11 cellular contexts compared by ENCODE assay signal in genomic region chr6:113457156-113457555, GRCh38.
A peak's percentile ranks its signal among the peaks of the same experiment; 100 is the strongest.
DNase-seq lines count a peak whose midpoint lies in the region; ATAC-seq lines count a peak whose summit lies in the region.
"Had no signal": no experiment of that assay in that cellular context is flagged by ENCODE, and none has a peak within 500 bp of the region (broad histone marks: within the 10 kb centered on the region; RNA-seq: fewer than 3 reads in every experiment).

No MANE protein-coding gene starts in this region.

- DNase-seq in Daoy (ENCODE audit: low read depth) (peak; percentile 45), T1000 (lab: John Stamatoyannopoulos, UW) (peak; percentile 18), foreskin melanocyte (peak; percentile 78), renal cortical epithelial cell (ENCODE audit: low read depth) (peak; percentile 72), HPDE6-E6E7 (ENCODE audit: extremely low spot score) (no peak)
- DNase-seq in stimulated activated CD4-positive, alpha-beta T cell treated with anti-CD3 and anti-CD28 coated beads, Interleukin-1b, Interleukin-23, amount 100 ng/mL, for 48 hours, result no peak
- DNase-seq: CD8-positive, alpha-beta T cell; esophagus squamous epithelium; upper lobe of right lung had no signal

- ATAC-seq in HG02973 (IDR thresholded peaks at IDR 0.05; ENCODE audit: unreplicated experiment) (no peak), HG02798 (IDR thresholded peaks at IDR 0.05; ENCODE audit: poor library complexity, unreplicated experiment) (no peak)
- ATAC-seq: CD8-positive, alpha-beta T cell; upper lobe of right lung had no signal

Comparison
In these comparisons a context has a peak if more than half of its experiments do, and no peak if none do; other contexts are left out.
1. DNase-seq: peak in Daoy (single experiment), T1000 (single experiment), foreskin melanocyte (single experiment) and renal cortical epithelial cell (single experiment); none in stimulated activated CD4-positive, alpha-beta T cell treated with anti-CD3 and anti-CD28 coated beads, Interleukin-1b, Interleukin-23, amount 100 ng/mL, for 48 hours (single experiment) and HPDE6-E6E7 (single experiment).